Comparison of ENCODE assay signal across 8 cellular contexts in genomic region chr2:233912799-233913423, GRCh38. TPM values are rescaled to one million over a fixed set of nuclear protein-coding genes. Genes with fewer than 3 reads are reported as not detected.
DNase-seq lines count a peak whose midpoint lies in the region; ATAC-seq and TF ChIP-seq lines count a peak whose summit lies in the region.

No MANE protein-coding gene starts in this region.

- TF ChIP-seq POLR2A in prostate gland (IDR thresholded peaks at IDR 0.05), result no peak

- no peaks in the 10 kb centered on the region for H3K9me3 ChIP-seq in prostate gland

- no peaks in the 10 kb centered on the region for H3K36me3 ChIP-seq in prostate gland

- H3K27me3 ChIP-seq in prostate gland (replicated peaks; ENCODE audit: insufficient read depth), result no peaks in the 10 kb centered on the region

- no peak overlapping the region for H3K4me3 ChIP-seq in fibroblast of the aortic adventitia (ENCODE audit: low read depth, low read length)
- H3K4me3 ChIP-seq in prostate gland, result no peak overlapping the region

- no peak overlapping the region for H3K27ac ChIP-seq in prostate gland

- no peaks in the 10 kb centered on the region for H3K4me1 ChIP-seq in prostate gland (replicated peaks)

- ATAC-seq in SK-N-SH treated with all-trans-retinoic acid at 6 μM for 48 hours (peak; percentile 58; the same call in 1 of the 3 replicates), GM21447 (IDR thresholded peaks at IDR 0.05; ENCODE audit: unreplicated experiment) (no peak), GM21515 (IDR thresholded peaks at IDR 0.05; ENCODE audit: unreplicated experiment) (no peak)

- TF ChIP-seq CTCF in fibroblast of the aortic adventitia (IDR thresholded peaks at IDR 0.05; ENCODE audit: insufficient read depth, low read length) (no peak), prostate gland (IDR thresholded peaks at IDR 0.05) (no peak)

- WGBS in prostate gland, result 10% methylated on average over 8 of the region's 8 CpGs

- intact Hi-C loops in prostate gland (cut with DNase I), result no loop called here

- peak; percentile 5 for DNase-seq in activated naive CD4-positive, alpha-beta T cell treated with Interleukin-2 at 50 U/mL for 16 hours
- DNase-seq in activated naive CD4-positive, alpha-beta T cell (lab: John Stamatoyannopoulos, UW), result no peak
- DNase-seq in fibroblast of the aortic adventitia (ENCODE audit: low read depth) (peak; percentile 37), prostate gland (ENCODE audit: low spot score) (no peak)
- DNase-seq in stimulated activated CD4-positive, alpha-beta T cell treated with anti-CD3 and anti-CD28 coated beads, Interleukin-4, amount 100 ng/mL, for 48 hours (ENCODE audit: low read depth in 2 of 2), result peak; percentile 4 to 16

TF ChIP-seq in SK-N-SH treated with all-trans-retinoic acid at 6 μM for 48 hours, 23 proteins besides CTCF, POLR2A, EP300 and RAD21:
- TF ChIP-seq ZFP3 (CRISPR knock-in tag; IDR thresholded peaks at IDR 0.05) (peak; percentile 54; the same call in 1 of the 2 replicates), ZNF8 (CRISPR knock-in tag; IDR thresholded peaks at IDR 0.05) (no peak), SNAI2 (CRISPR knock-in tag; IDR thresholded peaks at IDR 0.05) (peak; percentile 79; the same call in 1 of the 2 replicates), CSDC2 (CRISPR knock-in tag; IDR thresholded peaks at IDR 0.05) (peak; percentile 83)

RNA-seq across cellular contexts. Expression of gene TRPM8, which starts 4.3 kb away (rescaled TPM):
- 0.63 TPM in 1 of 2 replicates, not detected in the other for total RNA-seq in fibroblast of the aortic adventitia (ENCODE audit: low replicate concordance)
- total RNA-seq in prostate gland, result 10 to 100 TPM; 71.1 to 71.3 TPM

RNA-seq across cellular contexts. Expression of gene HJURP, which starts 58.6 kb away (rescaled TPM):
- total RNA-seq in fibroblast of the aortic adventitia (ENCODE audit: low replicate concordance), result 1.1 and 34.9 TPM in 2 replicates
- total RNA-seq in prostate gland, result 1 to 10 TPM; 1.7 to 4.2 TPM

Comparison
In these comparisons a context has a peak if more than half of its experiments do, and no peak if none do; other contexts are left out.
1. DNase-seq: peak in activated naive CD4-positive, alpha-beta T cell treated with Interleukin-2 at 50 U/mL for 16 hours (single experiment), fibroblast of the aortic adventitia (single experiment) and stimulated activated CD4-positive, alpha-beta T cell treated with anti-CD3 and anti-CD28 coated beads, Interleukin-4, amount 100 ng/mL, for 48 hours (2 of 2); none in activated naive CD4-positive, alpha-beta T cell (0 of 4) and prostate gland (single experiment).
2. RNA of gene TRPM8, which starts 4.3 kb away (total RNA-seq): 71.1 to 71.3 TPM in prostate gland; 0.63 TPM in fibroblast of the aortic adventitia; every median in the first group is over 10 times any median in the second.